In the genomic region with DNA sequence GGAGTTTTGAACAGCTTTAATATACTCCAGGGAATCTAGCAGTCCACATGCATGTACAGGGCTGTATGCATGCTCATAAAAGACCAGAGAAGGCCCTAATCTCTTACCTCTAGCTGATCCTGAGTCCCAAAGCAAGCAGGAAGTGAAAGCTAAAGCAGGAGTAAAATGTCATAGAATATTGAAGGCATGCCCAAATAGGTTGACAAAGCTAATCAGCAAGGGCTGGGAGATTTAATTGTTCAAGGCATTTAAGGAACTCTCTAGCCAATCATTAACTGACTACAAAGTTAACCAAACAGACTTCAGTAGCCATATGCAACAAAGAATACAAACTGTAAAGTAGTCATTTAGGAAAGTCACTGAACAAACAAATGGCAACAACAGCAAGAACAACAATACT, we compare ENCODE assay signal across 20 cellular contexts.
"Had no signal": no experiment of that assay in that cellular context is flagged by ENCODE, and none has a peak within 500 bp of the region (broad histone marks: within the 10 kb centered on the region; RNA-seq: fewer than 3 reads in every experiment).

No MANE protein-coding gene starts in this region.

- H3K9me3 ChIP-seq: MG63, SK-N-SH had no signal

- H3K36me3 ChIP-seq: MG63 had no signal

- H3K27ac ChIP-seq: RWPE1 had no signal

- H3K27me3 ChIP-seq: MG63 had no signal

- DNase-seq: KBM-7, MG63, NCI-H1092 treated with DMSO at 0.1 percent for 48 hours, NCI-H1436, NCI-H187, NCI-H2029, NCI-H2081 treated with DMSO at 0.1 percent for 48 hours, NCI-H2171, NCI-H226, NCI-H446, NCI-H510A, NCI-H524 treated with DMSO at 0.1 percent for 48 hours, NCI-H69, NCI-H774, PC-3, SHP77, SK-N-SH, SW 1271 had no signal

- ATAC-seq: Panc1, PC-3 had no signal

- H3K4me3 ChIP-seq: MG63 had no signal
